ENCODE assay signal across 23 cellular contexts in the genomic region with DNA sequence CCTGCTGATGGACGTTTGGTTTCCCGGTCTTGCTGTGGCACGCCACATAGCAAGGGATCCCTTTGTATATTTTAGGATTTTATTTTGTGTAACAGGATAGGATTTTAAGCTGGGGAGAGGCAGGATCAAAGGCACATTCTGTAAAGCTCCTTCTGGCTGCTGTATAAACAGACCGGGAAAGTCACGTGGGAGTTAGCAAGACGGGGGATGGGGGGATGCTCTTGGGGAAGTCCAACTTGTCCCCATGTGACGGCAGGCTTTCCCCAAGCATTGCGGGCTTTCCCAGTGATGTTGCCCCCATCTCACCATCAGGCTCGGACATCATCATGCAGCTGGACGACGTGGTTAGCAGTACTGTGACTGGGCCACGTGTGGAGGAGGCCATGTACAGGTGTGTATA. TPM values are rescaled to one million over a fixed set of nuclear protein-coding genes. Genes with fewer than 3 reads are reported as not detected.
DNase-seq lines count a peak whose midpoint lies in the region; ATAC-seq and TF ChIP-seq lines count a peak whose summit lies in the region.
"Had no signal": no experiment of that assay in that cellular context is flagged by ENCODE, and none has a peak within 500 bp of the region (broad histone marks: within the 10 kb centered on the region; RNA-seq: fewer than 3 reads in every experiment).

No MANE protein-coding gene starts in this region.

- H4K20me1 ChIP-seq in hepatocyte (ENCODE audit: insufficient read depth, poor library complexity, severe bottlenecking): no peaks in the 10 kb centered on the region

- H3K4me3 ChIP-seq in SJCRH30: no peak overlapping the region
- no peak overlapping the region for H3K4me3 ChIP-seq in hepatocyte

- H3K27me3 ChIP-seq in SJCRH30 (no peaks in the 10 kb centered on the region), hepatocyte (no peaks in the 10 kb centered on the region)

- H3K4me2 ChIP-seq in hepatocyte: no peak overlapping the region

- in situ Hi-C loops in GM13977 (cut with MboI; ENCODE audit: low pct_unique_long_range_greater_than_20kb, low sequenced_read_pairs, unreplicated experiment): no loop called here

- 45% methylated on average over 12 of the region's 12 CpGs for WGBS in hepatocyte (ENCODE audit: low lambda C conversion rate, missing lambda C conversion rate)

- H3K9me2 ChIP-seq in hepatocyte (replicated peaks; ENCODE audit: insufficient read depth): no peaks in the 10 kb centered on the region

- no peak overlapping the region for H2AFZ ChIP-seq in hepatocyte

- H3K36me3 ChIP-seq in SJCRH30: no peaks in the 10 kb centered on the region
- H3K36me3 ChIP-seq in hepatocyte (replicated peaks; ENCODE audit: insufficient read depth, low read depth): no peaks in the 10 kb centered on the region

- peaks cover 2% of the 10 kb centered on the region; the same call in 1 of the 2 replicates for H3K4me1 ChIP-seq in SJCRH30
- H3K4me1 ChIP-seq in hepatocyte (ENCODE audit: insufficient read depth): no peaks in the 10 kb centered on the region

- H3K9me3 ChIP-seq in SJCRH30 (replicated peaks): no peaks in the 10 kb centered on the region
- H3K9me3 ChIP-seq in hepatocyte (ENCODE audit: low read depth): no peaks in the 10 kb centered on the region

- DNase-seq in HCEC 1CT (peak; percentile 12), SJCRH30 (peak; percentile 27 to 46), hepatocyte (ENCODE audit: low spot score) (peak; percentile 49), omental fat pad (ENCODE audit: low spot score) (no peak), SKM-1 (lab: John Stamatoyannopoulos, UW; ENCODE audit: unreplicated experiment) (no peak), AG20443 (ENCODE audit: low spot score) (no peak), GM13977 (ENCODE audit: low spot score) (no peak)
- DNase-seq: CD4-positive, CD25-positive, alpha-beta regulatory T cell; DMS53; HFFc6; KG1; MM.1S; NCI-H1417; NCI-H1694 treated with DMSO at 0.1 percent for 48 hours; NCI-H2081; NCI-H2171; NCI-H226; NCI-H510A; NK-92 treated with Interleukin-12 subunit alpha and Interleukin-12 subunit beta, amount 100 ng/mL, for 24 hours; PC-3; T-cell had no signal

- ATAC-seq in omental fat pad (ENCODE audit: low FRiP score) (peak; percentile 28), HG03521 (IDR thresholded peaks at IDR 0.05; ENCODE audit: unreplicated experiment) (no peak)
- ATAC-seq: PC-3, SK-N-SH treated with all-trans-retinoic acid at 6 μM for 48 hours, T-cell had no signal

- H3K79me2 ChIP-seq in hepatocyte: no peaks in the 10 kb centered on the region

- H3K27ac ChIP-seq in SJCRH30: no peak overlapping the region
- no peak overlapping the region for H3K27ac ChIP-seq in hepatocyte

- TF ChIP-seq CTCF in hepatocyte (IDR thresholded peaks at IDR 0.05; ENCODE audit: poor library complexity): no peak
- TF ChIP-seq CTCF in omental fat pad (IDR thresholded peaks at IDR 0.05): no peak
- no peak for TF ChIP-seq CTCF in GM13977 (IDR thresholded peaks at IDR 0.05; ENCODE audit: extremely low read depth, insufficient read depth, missing control alignments)

RNA-seq across cellular contexts. Expression of gene QTRT1, which starts 5.8 kb away (rescaled TPM):
- total RNA-seq in SJCRH30 (2014; rRNA removed; shearing (Covaris generic)): 13.2 and 14.6 TPM in 2 replicates
- total RNA-seq in hepatocyte (19.5 and 21.7 TPM in 2 replicates), omental fat pad (10 to 100 TPM; 25.0 to 40.2 (median 28.9) TPM)
- 52.8 and 67.7 TPM in 2 replicates for polyA plus RNA-seq in hepatocyte

RNA-seq across cellular contexts. Expression of gene DNM2, which starts 10.9 kb away (rescaled TPM):
- total RNA-seq in SJCRH30 (2014; rRNA removed; shearing (Covaris generic)): 56.7 and 59.5 TPM in 2 replicates
- total RNA-seq in hepatocyte: 87.9 and 93.9 TPM in 2 replicates
- polyA plus RNA-seq in hepatocyte: 130 and 132 TPM in 2 replicates
- 100 to 1,000 TPM in 2 of 4 donors, 10 to 100 TPM in 2; 76.5 to 135 (median 99.9) TPM for total RNA-seq in omental fat pad

RNA-seq across cellular contexts. Expression of gene ILF3, which starts 52.8 kb away (rescaled TPM):
- total RNA-seq in SJCRH30 (2014; rRNA removed; shearing (Covaris generic)): 277 and 302 TPM in 2 replicates
- total RNA-seq in hepatocyte (112 and 149 TPM in 2 replicates), omental fat pad (100 to 1,000 TPM; 101 to 237 (median 120) TPM)
- polyA plus RNA-seq in hepatocyte: 120 and 129 TPM in 2 replicates

Comparison
In these comparisons a context has a peak if more than half of its experiments do, and no peak if none do; other contexts are left out.
1. DNase-seq: peak in HCEC 1CT (single experiment), SJCRH30 (2 of 2) and hepatocyte (single experiment); none in omental fat pad (single experiment), SKM-1 (single experiment), AG20443 (single experiment) and GM13977 (single experiment).